In the genomic region with DNA sequence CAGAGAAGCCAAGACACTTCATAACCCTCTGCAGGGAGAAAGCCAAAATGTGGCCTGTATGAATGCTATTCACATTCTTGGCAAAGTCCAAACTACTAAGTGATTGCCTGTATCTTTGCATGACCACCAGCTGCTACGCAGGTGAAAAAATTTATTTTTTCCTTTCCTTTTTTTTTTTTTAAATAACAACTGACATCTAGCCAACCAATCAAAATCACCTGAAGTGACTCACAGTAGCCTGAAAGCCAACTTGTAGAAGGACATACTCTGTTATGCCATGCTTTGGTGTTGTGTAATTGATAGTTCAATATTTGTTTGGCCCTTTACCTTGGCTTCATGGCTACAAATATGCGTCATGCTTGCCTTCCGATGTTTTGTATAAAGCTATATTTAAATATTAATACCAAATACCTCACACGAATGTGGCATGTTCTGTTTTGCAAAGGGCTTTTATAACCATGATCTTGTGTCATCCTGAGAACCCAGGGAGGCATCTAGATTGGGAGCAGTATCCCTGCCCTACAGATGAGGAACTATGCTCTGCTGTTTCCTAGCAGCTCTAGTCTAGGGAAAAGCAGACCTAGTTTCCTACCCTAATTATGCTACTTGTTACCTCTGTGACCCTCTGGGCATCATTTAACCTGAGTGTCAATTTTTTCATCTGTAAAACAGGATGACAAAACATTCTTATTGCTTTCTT, we compare ENCODE assay signal across 1 cellular context.
TF ChIP-seq lines count a peak whose summit lies in the region.

No MANE protein-coding gene starts in this region.

TF ChIP-seq in HepG2, 621 proteins besides CTCF, POLR2A, EP300 and RAD21 (continued from another document):
- TF ChIP-seq, protein P1, sequence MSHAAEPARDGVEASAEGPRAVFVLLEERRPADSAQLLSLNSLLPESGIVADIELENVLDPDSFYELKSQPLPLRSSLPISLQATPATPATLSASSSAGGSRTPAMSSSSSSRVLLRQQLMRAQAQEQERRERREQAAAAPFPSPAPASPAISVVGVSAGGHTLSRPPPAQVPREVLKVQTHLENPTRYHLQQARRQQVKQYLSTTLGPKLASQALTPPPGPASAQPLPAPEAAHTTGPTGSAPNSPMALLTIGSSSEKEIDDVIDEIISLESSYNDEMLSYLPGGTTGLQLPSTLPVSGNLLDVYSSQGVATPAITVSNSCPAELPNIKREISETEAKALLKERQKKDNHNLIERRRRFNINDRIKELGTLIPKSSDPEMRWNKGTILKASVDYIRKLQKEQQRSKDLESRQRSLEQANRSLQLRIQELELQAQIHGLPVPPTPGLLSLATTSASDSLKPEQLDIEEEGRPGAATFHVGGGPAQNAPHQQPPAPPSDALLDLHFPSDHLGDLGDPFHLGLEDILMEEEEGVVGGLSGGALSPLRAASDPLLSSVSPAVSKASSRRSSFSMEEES (CRISPR knock-in tag; IDR thresholded peaks at IDR 0.05), result peak; percentile 50
- TF ChIP-seq HNRNPH1 (optimal IDR thresholded peaks at IDR 0.05; ENCODE audit: low read depth, low read length), result no peak
- TF ChIP-seq IRX3 (CRISPR knock-in tag; IDR thresholded peaks at IDR 0.05; ENCODE audit: borderline replicate concordance, low read depth), result no peak
- TF ChIP-seq, protein P2, sequence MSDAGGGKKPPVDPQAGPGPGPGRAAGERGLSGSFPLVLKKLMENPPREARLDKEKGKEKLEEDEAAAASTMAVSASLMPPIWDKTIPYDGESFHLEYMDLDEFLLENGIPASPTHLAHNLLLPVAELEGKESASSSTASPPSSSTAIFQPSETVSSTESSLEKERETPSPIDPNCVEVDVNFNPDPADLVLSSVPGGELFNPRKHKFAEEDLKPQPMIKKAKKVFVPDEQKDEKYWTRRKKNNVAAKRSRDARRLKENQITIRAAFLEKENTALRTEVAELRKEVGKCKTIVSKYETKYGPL (CRISPR knock-in tag; IDR thresholded peaks at IDR 0.05), result peak; percentile 87
- no peak for TF ChIP-seq MTF1 (CRISPR knock-in tag; IDR thresholded peaks at IDR 0.05)
- TF ChIP-seq YY1 (IDR thresholded peaks at IDR 0.05; ENCODE audit: insufficient read depth, insufficient replicate concordance, low read depth, low read length), result no peak
- TF ChIP-seq TOPORS (CRISPR knock-in tag; IDR thresholded peaks at IDR 0.05), result no peak
- TF ChIP-seq, protein P3, sequence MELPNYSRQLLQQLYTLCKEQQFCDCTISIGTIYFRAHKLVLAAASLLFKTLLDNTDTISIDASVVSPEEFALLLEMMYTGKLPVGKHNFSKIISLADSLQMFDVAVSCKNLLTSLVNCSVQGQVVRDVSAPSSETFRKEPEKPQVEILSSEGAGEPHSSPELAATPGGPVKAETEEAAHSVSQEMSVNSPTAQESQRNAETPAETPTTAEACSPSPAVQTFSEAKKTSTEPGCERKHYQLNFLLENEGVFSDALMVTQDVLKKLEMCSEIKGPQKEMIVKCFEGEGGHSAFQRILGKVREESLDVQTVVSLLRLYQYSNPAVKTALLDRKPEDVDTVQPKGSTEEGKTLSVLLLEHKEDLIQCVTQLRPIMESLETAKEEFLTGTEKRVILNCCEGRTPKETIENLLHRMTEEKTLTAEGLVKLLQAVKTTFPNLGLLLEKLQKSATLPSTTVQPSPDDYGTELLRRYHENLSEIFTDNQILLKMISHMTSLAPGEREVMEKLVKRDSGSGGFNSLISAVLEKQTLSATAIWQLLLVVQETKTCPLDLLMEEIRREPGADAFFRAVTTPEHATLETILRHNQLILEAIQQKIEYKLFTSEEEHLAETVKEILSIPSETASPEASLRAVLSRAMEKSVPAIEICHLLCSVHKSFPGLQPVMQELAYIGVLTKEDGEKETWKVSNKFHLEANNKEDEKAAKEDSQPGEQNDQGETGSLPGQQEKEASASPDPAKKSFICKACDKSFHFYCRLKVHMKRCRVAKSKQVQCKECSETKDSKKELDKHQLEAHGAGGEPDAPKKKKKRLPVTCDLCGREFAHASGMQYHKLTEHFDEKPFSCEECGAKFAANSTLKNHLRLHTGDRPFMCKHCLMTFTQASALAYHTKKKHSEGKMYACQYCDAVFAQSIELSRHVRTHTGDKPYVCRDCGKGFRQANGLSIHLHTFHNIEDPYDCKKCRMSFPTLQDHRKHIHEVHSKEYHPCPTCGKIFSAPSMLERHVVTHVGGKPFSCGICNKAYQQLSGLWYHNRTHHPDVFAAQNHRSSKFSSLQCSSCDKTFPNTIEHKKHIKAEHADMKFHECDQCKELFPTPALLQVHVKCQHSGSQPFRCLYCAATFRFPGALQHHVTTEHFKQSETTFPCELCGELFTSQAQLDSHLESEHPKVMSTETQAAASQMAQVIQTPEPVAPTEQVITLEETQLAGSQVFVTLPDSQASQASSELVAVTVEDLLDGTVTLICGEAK (IDR thresholded peaks at IDR 0.05), result no peak
- TF ChIP-seq, protein P3 (CRISPR knock-in tag; IDR thresholded peaks at IDR 0.05), result no peak; the same call in 1 of the 2 replicates
- peak; percentile 98; the same call in 1 of the 2 replicates for TF ChIP-seq ATM (IDR thresholded peaks at IDR 0.05; ENCODE audit: borderline replicate concordance)
- TF ChIP-seq ZNF501 (CRISPR knock-in tag; IDR thresholded peaks at IDR 0.05), result no peak
- TF ChIP-seq, protein P4, sequence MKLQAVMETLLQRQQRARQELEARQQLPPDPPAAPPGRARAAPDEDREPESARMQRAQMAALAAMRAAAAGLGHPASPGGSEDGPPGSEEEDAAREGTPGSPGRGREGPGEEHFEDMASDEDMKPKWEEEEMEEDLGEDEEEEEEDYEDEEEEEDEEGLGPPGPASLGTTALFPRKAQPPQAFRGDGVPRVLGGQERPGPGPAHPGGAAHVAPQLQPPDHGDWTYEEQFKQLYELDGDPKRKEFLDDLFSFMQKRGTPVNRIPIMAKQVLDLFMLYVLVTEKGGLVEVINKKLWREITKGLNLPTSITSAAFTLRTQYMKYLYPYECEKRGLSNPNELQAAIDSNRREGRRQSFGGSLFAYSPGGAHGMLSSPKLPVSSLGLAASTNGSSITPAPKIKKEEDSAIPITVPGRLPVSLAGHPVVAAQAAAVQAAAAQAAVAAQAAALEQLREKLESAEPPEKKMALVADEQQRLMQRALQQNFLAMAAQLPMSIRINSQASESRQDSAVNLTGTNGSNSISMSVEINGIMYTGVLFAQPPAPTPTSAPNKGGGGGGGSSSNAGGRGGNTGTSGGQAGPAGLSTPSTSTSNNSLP (IDR thresholded peaks at IDR 0.05; ENCODE audit: low read depth, low read length), result peak; percentile 95
- no peak for TF ChIP-seq AGO2 (optimal IDR thresholded peaks at IDR 0.05; ENCODE audit: low read depth, low read length)
- no peak for TF ChIP-seq HOXA7 (CRISPR knock-in tag; IDR thresholded peaks at IDR 0.05)
- peak; percentile 86 for TF ChIP-seq BCL6 (CRISPR knock-in tag; IDR thresholded peaks at IDR 0.05)
